ENCODE assay signal across 10 cellular contexts in genomic region chr16:51994597-51994996, GRCh38.
DNase-seq lines count a peak whose midpoint lies in the region; ATAC-seq and TF ChIP-seq lines count a peak whose summit lies in the region.
"Had no signal": no experiment of that assay in that cellular context is flagged by ENCODE, and none has a peak within 500 bp of the region (broad histone marks: within the 10 kb centered on the region; RNA-seq: fewer than 3 reads in every experiment).

No MANE protein-coding gene starts in this region.

- H3K27me3 ChIP-seq in PC-3 (ENCODE audit: low read length) = no peaks in the 10 kb centered on the region
- no peaks in the 10 kb centered on the region for H3K27me3 ChIP-seq in kidney epithelial cell (ENCODE audit: control insufficient read depth, insufficient read depth, low read length)
- H3K27me3 ChIP-seq: BLaER1 had no signal

- H3K4me3 ChIP-seq in PC-3 (ENCODE audit: low read length) (no peak overlapping the region), kidney epithelial cell (ENCODE audit: low read depth, low read length) (no peak overlapping the region)
- H3K4me3 ChIP-seq: BLaER1 had no signal

- H3K9ac ChIP-seq in PC-3 (ENCODE audit: low read length) = no peak overlapping the region
- H3K9ac ChIP-seq: BLaER1 had no signal

- no peak for ATAC-seq in PC-3
- no peak for ATAC-seq in GM18861 (IDR thresholded peaks at IDR 0.05; ENCODE audit: unreplicated experiment)
- ATAC-seq in HG03520 (IDR thresholded peaks at IDR 0.05; ENCODE audit: unreplicated experiment) = no peak
- ATAC-seq in HG03175 (IDR thresholded peaks at IDR 0.05; ENCODE audit: unreplicated experiment) = no peak
- ATAC-seq in GM21447 (IDR thresholded peaks at IDR 0.05; ENCODE audit: unreplicated experiment) = no peak

- H3K4me2 ChIP-seq in PC-3 (ENCODE audit: low read length) = no peak overlapping the region
- H3K4me2 ChIP-seq: BLaER1 had no signal

- H3K79me2 ChIP-seq in PC-3 (ENCODE audit: low read length) = no peaks in the 10 kb centered on the region

- no peaks in the 10 kb centered on the region for H3K4me1 ChIP-seq in PC-3 (ENCODE audit: insufficient read depth, low read length)
- H3K4me1 ChIP-seq: BLaER1 had no signal

- CTCF ChIA-PET in PC-3 (lab: Charles Lee) = no interaction called here

- H3K27ac ChIP-seq in PC-3 (ENCODE audit: low read length) = no peak overlapping the region
- H3K27ac ChIP-seq: BLaER1 had no signal

- POLR2A ChIA-PET in PC-3 (lab: Charles Lee; ENCODE audit: unreplicated experiment) = no interaction called here

- H3K9me2 ChIP-seq in PC-3 (replicated peaks; ENCODE audit: low read length) = no peaks in the 10 kb centered on the region

- peak; percentile 97 for DNase-seq in COR-L47 (lab: John Stamatoyannopoulos, UW)
- DNase-seq in NCI-H1092 treated with DMSO at 0.1 percent for 48 hours (lab: John Stamatoyannopoulos, UW) = peak; percentile 82
- peak; percentile 44 for DNase-seq in PC-3
- DNase-seq in kidney epithelial cell (ENCODE audit: low read depth) = peak; percentile 78
- DNase-seq: IMR-90 had no signal

- no peaks in the 10 kb centered on the region for H4K20me1 ChIP-seq in PC-3 (ENCODE audit: low read length)
- H4K20me1 ChIP-seq: BLaER1 had no signal

- H3K36me3 ChIP-seq in PC-3 (ENCODE audit: low read depth, low read length) (no peaks in the 10 kb centered on the region), kidney epithelial cell (ENCODE audit: control insufficient read depth, insufficient read depth, low read length) (no peaks in the 10 kb centered on the region)
- H3K36me3 ChIP-seq: BLaER1 had no signal

- intact Hi-C loops in PC-3 (cut with micrococcal nuclease) = no loop called here

- H3F3A ChIP-seq in PC-3 (ENCODE audit: low read length, unreplicated experiment) = no peaks in the 10 kb centered on the region

- no peak overlapping the region for H2AFZ ChIP-seq in PC-3 (ENCODE audit: low read length)

- H3K9me3 ChIP-seq in PC-3 (ENCODE audit: low read length) = no peaks in the 10 kb centered on the region
- H3K9me3 ChIP-seq: BLaER1 had no signal

- no TSS peak for BruUV-seq in PC-3 (replicated peaks; lab: Mats Ljungman, UMichigan)

- TF ChIP-seq CTCF in PC-3 (conservative IDR thresholded peaks at IDR 0.05; ENCODE audit: low read depth, low read length) = no peak
- TF ChIP-seq CTCF in kidney epithelial cell (IDR thresholded peaks at IDR 0.05; ENCODE audit: insufficient read depth, low read length, poor library complexity, severe bottlenecking) = no peak

Comparison
In these comparisons a context has a peak if more than half of its experiments do, and no peak if none do; other contexts are left out.
1. DNase-seq: peak in every context shown above with its lines; median percentile 97 in COR-L47; 82 in NCI-H1092 treated with DMSO at 0.1 percent for 48 hours; 78 in kidney epithelial cell; 44 in PC-3.